Comparison of ENCODE assay signal across 14 cellular contexts in the genomic region with DNA sequence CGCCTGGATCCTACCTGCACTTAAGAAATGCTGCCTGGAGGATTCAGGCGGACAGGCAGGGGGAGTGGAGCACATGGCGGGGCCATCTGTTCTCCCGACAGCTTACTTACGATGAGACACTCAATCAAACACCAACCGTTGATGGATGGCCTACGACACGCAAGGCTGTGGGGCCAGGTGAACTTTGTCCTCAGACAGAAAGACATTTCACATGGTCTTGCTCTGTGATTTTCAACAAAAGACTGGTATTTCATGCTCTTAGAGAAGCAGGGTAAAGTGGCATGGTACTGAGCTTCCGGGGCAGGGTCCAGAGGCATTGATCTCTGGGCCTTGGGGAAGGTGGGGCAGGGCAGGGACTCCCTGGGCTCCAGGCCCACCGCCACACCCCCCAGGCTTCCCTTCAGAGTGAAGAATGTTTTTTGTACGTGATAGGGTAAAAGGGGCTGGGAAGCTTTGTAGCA. TPM values are rescaled to one million over a fixed set of nuclear protein-coding genes. Genes with fewer than 3 reads are reported as not detected.
"Had no signal": no experiment of that assay in that cellular context is flagged by ENCODE, and none has a peak within 500 bp of the region (broad histone marks: within the 10 kb centered on the region; RNA-seq: fewer than 3 reads in every experiment).

No MANE protein-coding gene starts in this region.

- H3K4me3 ChIP-seq: heart left ventricle, tibial nerve had no signal

- H3K9me3 Mint-ChIP-seq: activated T-cell treated with anti-CD3 and anti-CD28 coated beads, Interleukin-2, amount 50 U/mL, for 72 hours; natural killer cell treated with Interleukin-12 subunit alpha and Interleukin-12 subunit beta and Interleukin-15 and Interleukin-18, amount 100 ng/mL, for 72 hours had no signal

- H3K36me3 Mint-ChIP-seq: natural killer cell treated with Interleukin-12 subunit alpha and Interleukin-12 subunit beta and Interleukin-15 and Interleukin-18, amount 100 ng/mL, for 72 hours had no signal

- H3K9me3 ChIP-seq: heart left ventricle, tibial nerve had no signal

- DNase-seq: activated CD4-positive, alpha-beta T cell treated with anti-CD3 and anti-CD28 coated beads, Interleukin-2, amount 50 U/mL, for 1 hour; activated CD4-positive, CD25-positive, alpha-beta regulatory T cell; activated naive CD4-positive, alpha-beta T cell; activated T-cell treated with anti-CD3 and anti-CD28 coated beads, Interleukin-2, amount 50 U/mL, for 72 hours; aorta; foreskin keratinocyte; occipital lobe; stimulated activated CD4-positive, alpha-beta T cell treated with anti-CD3 and anti-CD28 coated beads, Interleukin-15, amount 100 ng/mL, for 24 hours; stimulated activated CD4-positive, alpha-beta T cell treated with anti-CD3 and anti-CD28 coated beads, Interleukin-4, amount 100 ng/mL, for 24 hours; T-helper 17 cell had no signal

- ATAC-seq: activated T-cell treated with anti-CD3 and anti-CD28 coated beads, Interleukin-2, amount 50 U/mL, for 72 hours; foreskin keratinocyte; heart left ventricle; left lobe of liver; natural killer cell treated with Interleukin-12 subunit alpha and Interleukin-12 subunit beta and Interleukin-15 and Interleukin-18, amount 100 ng/mL, for 72 hours; T-helper 17 cell had no signal

- H3K36me3 ChIP-seq: heart left ventricle, tibial nerve had no signal

- H3K27ac ChIP-seq: foreskin keratinocyte, heart left ventricle, tibial nerve had no signal

- H3K27ac Mint-ChIP-seq: activated T-cell treated with anti-CD3 and anti-CD28 coated beads, Interleukin-2, amount 50 U/mL, for 72 hours; natural killer cell treated with Interleukin-12 subunit alpha and Interleukin-12 subunit beta and Interleukin-15 and Interleukin-18, amount 100 ng/mL, for 72 hours; T-helper 17 cell had no signal

- H3K4me3 Mint-ChIP-seq: activated T-cell treated with anti-CD3 and anti-CD28 coated beads, Interleukin-2, amount 50 U/mL, for 72 hours; natural killer cell treated with Interleukin-12 subunit alpha and Interleukin-12 subunit beta and Interleukin-15 and Interleukin-18, amount 100 ng/mL, for 72 hours; T-helper 17 cell had no signal

- H3K4me1 ChIP-seq: foreskin keratinocyte had no signal

RNA-seq across cellular contexts. Expression of a gene that starts 9.1 kb away (rescaled TPM):
- total RNA-seq: natural killer cell treated with Interleukin-12 subunit alpha and Interleukin-12 subunit beta and Interleukin-15 and Interleukin-18, amount 100 ng/mL, for 72 hours; T-helper 17 cell had no signal
